ENCODE assay signal across 16 cellular contexts in genomic region chr16:84286568-84287220, GRCh38. TPM values are rescaled to one million over a fixed set of nuclear protein-coding genes. Genes with fewer than 3 reads are reported as not detected.
DNase-seq lines count a peak whose midpoint lies in the region; ATAC-seq and TF ChIP-seq lines count a peak whose summit lies in the region.
"Had no signal": no experiment of that assay in that cellular context is flagged by ENCODE, and none has a peak within 500 bp of the region (broad histone marks: within the 10 kb centered on the region; RNA-seq: fewer than 3 reads in every experiment).

No MANE protein-coding gene starts in this region.

- no peak for TF ChIP-seq CTCF in right atrium auricular region (IDR thresholded peaks at IDR 0.05)

- no peaks in the 10 kb centered on the region for H3K36me3 ChIP-seq in right atrium auricular region

- H3K27ac ChIP-seq in right atrium auricular region: peak overlapping the region; percentile 46 to 55
- H3K27ac ChIP-seq: RWPE1 had no signal

- no peaks in the 10 kb centered on the region for H3K27me3 ChIP-seq in right atrium auricular region

- DNase-seq in AG08396 (ENCODE audit: low spot score) (peak; percentile 75), brain pericyte (ENCODE audit: low read depth, low spot score) (peak; percentile 75), right atrium auricular region (ENCODE audit: low spot score) (peak; percentile 59), renal cortical epithelial cell (ENCODE audit: low read depth) (peak; percentile 91), pons (ENCODE audit: low spot score) (no peak), nucleus accumbens (lab: John Stamatoyannopoulos, UW) (no peak), T-helper 1 cell (no peak)
- DNase-seq: activated CD8-positive, alpha-beta memory T cell treated with anti-CD3 and anti-CD28 coated beads, Interleukin-2, amount 10 ng/mL, durations not matched to agents 7 days and 5 days; MM.1S; NCI-H446 treated with DMSO at 0.1 percent for 48 hours had no signal

- ATAC-seq in GM18907 (IDR thresholded peaks at IDR 0.05; ENCODE audit: unreplicated experiment): no peak
- ATAC-seq: activated CD8-positive, alpha-beta memory T cell treated with anti-CD3 and anti-CD28 coated beads, Interleukin-2, amount 10 ng/mL, durations not matched to agents 7 days and 5 days; activated naive CD4-positive, alpha-beta T cell treated with anti-CD3 and anti-CD28 coated beads, Interleukin-2, amount 50 U/mL, for 72 hours had no signal

- no peak overlapping the region for H3K4me3 ChIP-seq in right atrium auricular region

- H3K4me1 ChIP-seq in right atrium auricular region: peaks cover 0 to 39% of the 10 kb centered on the region in 2 donors

- no peaks in the 10 kb centered on the region for H3K9me3 ChIP-seq in right atrium auricular region

RNA-seq across cellular contexts. Expression of gene WFDC1, which starts 8.0 kb away (rescaled TPM):
- 1 to 10 TPM in 1 of 2 donors, under 1 TPM in 1; 0.59 to 3.3 TPM for total RNA-seq in right atrium auricular region
- 0.05 TPM in 1 of 2 replicates, not detected in the other for total RNA-seq in renal cortical epithelial cell
- total RNA-seq: activated CD8-positive, alpha-beta memory T cell treated with anti-CD3 and anti-CD28 coated beads, Interleukin-2, amount 10 ng/mL, durations not matched to agents 7 days and 5 days; activated naive CD4-positive, alpha-beta T cell treated with anti-CD3 and anti-CD28 coated beads, Interleukin-2, amount 50 U/mL, for 72 hours; B cell; glomerular endothelial cell had no signal

RNA-seq across cellular contexts. Expression of gene KCNG4, which starts 46.9 kb away (rescaled TPM):
- total RNA-seq in right atrium auricular region (not detected), renal cortical epithelial cell (not detected in 2 replicates)
- total RNA-seq: activated CD8-positive, alpha-beta memory T cell treated with anti-CD3 and anti-CD28 coated beads, Interleukin-2, amount 10 ng/mL, durations not matched to agents 7 days and 5 days; activated naive CD4-positive, alpha-beta T cell treated with anti-CD3 and anti-CD28 coated beads, Interleukin-2, amount 50 U/mL, for 72 hours; B cell; glomerular endothelial cell; mesenteric fat pad had no signal

Comparison
In these comparisons a context has a peak if more than half of its experiments do, and no peak if none do; other contexts are left out.
1. DNase-seq: peak in AG08396 (single experiment), brain pericyte (single experiment), right atrium auricular region (single experiment) and renal cortical epithelial cell (single experiment); none in pons (single experiment), nucleus accumbens (0 of 56) and T-helper 1 cell (0 of 5).